ENCODE assay signal across 8 cellular contexts in the genomic region with DNA sequence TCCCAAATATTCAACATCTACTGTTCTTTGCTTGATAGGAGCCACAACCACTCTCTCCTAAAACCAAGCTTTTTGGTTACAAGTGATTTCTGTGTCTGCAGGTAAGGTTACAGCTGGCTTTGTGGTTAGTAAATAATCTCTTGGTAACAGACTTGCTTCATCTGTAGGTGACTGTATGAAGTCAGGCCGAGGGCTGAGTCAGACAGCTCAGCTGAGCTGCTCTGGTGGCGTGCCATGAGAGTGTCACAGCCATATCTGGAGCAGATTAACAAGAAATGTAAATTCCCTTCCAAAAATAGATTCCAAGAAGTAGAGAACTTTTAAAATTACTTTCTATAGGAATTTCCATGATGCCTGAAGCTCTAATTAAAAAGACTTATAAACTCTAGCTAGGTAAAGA. TPM values are rescaled to one million over a fixed set of nuclear protein-coding genes. Genes with fewer than 3 reads are reported as not detected.
DNase-seq lines count a peak whose midpoint lies in the region; ATAC-seq and TF ChIP-seq lines count a peak whose summit lies in the region.

No MANE protein-coding gene starts in this region.

- peak; percentile 14 for DNase-seq in ELF-1 (ENCODE audit: low read depth, low spot score)
- peak; percentile 75 for DNase-seq in HS-5 (ENCODE audit: low read depth)
- DNase-seq in Right ventricle myocardium superior, result peak; percentile 83
- DNase-seq in NCI-H187 treated with DMSO at 0.1 percent for 48 hours (lab: John Stamatoyannopoulos, UW), result no peak
- no peak for DNase-seq in SHP77 (lab: John Stamatoyannopoulos, UW)
- no peak for DNase-seq in activated CD4-positive, alpha-beta T cell treated with anti-CD3 and anti-CD28 coated beads, Interleukin-2, amount 50 U/mL, for 4 hours
- DNase-seq in lower leg skin (ENCODE audit: low spot score in 2 of 2), result no peak

- WGBS in lower leg skin, 2 donors, result 23 to 26% methylated on average over 2 of the region's 2 CpGs

- no peak for TF ChIP-seq CTCF in lower leg skin (IDR thresholded peaks at IDR 0.05)

- TF ChIP-seq POLR2A in lower leg skin (IDR thresholded peaks at IDR 0.05), result no peak

- H3K4me3 ChIP-seq in lower leg skin (ENCODE audit: low read depth, poor library complexity, severe bottlenecking), result no peak overlapping the region

- peak; percentile 92 for ATAC-seq in GM21529 (IDR thresholded peaks at IDR 0.05; ENCODE audit: unreplicated experiment)
- peak; percentile 90 for ATAC-seq in Right ventricle myocardium superior (ENCODE audit: poor library complexity)

- intact Hi-C loops in Right ventricle myocardium superior (cut with DNase I) (no loop called here), lower leg skin (cut with DNase I; ENCODE audit: low total_unique reads) (no loop called here)

RNA-seq across cellular contexts. Expression of gene TAS2R1, which starts 23.7 kb away (rescaled TPM):
- total RNA-seq in Right ventricle myocardium superior, result not detected
- total RNA-seq in lower leg skin, result not detected

Comparison
In these comparisons a context has a peak if more than half of its experiments do, and no peak if none do; other contexts are left out.
1. DNase-seq: peak in ELF-1 (single experiment), HS-5 (single experiment) and Right ventricle myocardium superior (single experiment); none in NCI-H187 treated with DMSO at 0.1 percent for 48 hours (single experiment), SHP77 (0 of 2), activated CD4-positive, alpha-beta T cell treated with anti-CD3 and anti-CD28 coated beads, Interleukin-2, amount 50 U/mL, for 4 hours (0 of 2) and lower leg skin (0 of 2).